1 cellular context compared by ENCODE assay signal in the genomic region with DNA sequence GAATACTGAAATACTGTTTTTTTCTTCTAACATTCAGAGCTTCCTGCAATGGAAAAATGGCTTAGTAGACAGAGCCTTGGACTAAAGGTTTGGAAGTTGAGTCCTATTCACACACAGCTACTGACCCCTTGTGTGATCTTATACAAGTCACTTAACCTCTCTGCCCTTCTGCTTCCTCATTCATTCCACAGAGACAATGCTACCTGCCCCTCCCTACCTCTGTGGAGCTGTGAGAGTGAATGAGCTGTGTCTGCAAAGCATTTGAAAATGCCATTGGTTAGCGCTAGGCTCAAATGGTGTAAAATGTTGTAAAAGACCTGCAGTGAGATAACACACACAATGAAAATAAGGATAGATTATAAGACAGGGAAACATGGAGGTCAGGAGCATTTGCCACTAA.
TF ChIP-seq lines count a peak whose summit lies in the region.

No MANE protein-coding gene starts in this region.

TF ChIP-seq in WTC11, 78 proteins besides CTCF, POLR2A, EP300 and RAD21 (continued from another document):
- TF ChIP-seq, protein P1, sequence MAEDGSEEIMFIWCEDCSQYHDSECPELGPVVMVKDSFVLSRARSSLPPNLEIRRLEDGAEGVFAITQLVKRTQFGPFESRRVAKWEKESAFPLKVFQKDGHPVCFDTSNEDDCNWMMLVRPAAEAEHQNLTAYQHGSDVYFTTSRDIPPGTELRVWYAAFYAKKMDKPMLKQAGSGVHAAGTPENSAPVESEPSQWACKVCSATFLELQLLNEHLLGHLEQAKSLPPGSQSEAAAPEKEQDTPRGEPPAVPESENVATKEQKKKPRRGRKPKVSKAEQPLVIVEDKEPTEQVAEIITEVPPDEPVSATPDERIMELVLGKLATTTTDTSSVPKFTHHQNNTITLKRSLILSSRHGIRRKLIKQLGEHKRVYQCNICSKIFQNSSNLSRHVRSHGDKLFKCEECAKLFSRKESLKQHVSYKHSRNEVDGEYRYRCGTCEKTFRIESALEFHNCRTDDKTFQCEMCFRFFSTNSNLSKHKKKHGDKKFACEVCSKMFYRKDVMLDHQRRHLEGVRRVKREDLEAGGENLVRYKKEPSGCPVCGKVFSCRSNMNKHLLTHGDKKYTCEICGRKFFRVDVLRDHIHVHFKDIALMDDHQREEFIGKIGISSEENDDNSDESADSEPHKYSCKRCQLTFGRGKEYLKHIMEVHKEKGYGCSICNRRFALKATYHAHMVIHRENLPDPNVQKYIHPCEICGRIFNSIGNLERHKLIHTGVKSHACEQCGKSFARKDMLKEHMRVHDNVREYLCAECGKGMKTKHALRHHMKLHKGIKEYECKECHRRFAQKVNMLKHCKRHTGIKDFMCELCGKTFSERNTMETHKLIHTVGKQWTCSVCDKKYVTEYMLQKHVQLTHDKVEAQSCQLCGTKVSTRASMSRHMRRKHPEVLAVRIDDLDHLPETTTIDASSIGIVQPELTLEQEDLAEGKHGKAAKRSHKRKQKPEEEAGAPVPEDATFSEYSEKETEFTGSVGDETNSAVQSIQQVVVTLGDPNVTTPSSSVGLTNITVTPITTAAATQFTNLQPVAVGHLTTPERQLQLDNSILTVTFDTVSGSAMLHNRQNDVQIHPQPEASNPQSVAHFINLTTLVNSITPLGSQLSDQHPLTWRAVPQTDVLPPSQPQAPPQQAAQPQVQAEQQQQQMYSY (CRISPR knock-in tag; IDR thresholded peaks at IDR 0.05), result no peak
- TF ChIP-seq, protein P2, sequence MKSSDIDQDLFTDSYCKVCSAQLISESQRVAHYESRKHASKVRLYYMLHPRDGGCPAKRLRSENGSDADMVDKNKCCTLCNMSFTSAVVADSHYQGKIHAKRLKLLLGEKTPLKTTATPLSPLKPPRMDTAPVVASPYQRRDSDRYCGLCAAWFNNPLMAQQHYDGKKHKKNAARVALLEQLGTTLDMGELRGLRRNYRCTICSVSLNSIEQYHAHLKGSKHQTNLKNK (CRISPR knock-in tag; IDR thresholded peaks at IDR 0.05), result no peak
- TF ChIP-seq GTF2I (CRISPR knock-in tag; conservative IDR thresholded peaks at IDR 0.05) (no peak), SMAD3 (CRISPR knock-in tag; IDR thresholded peaks at IDR 0.05; ENCODE audit: borderline replicate concordance) (no peak)
- TF ChIP-seq, protein P3, sequence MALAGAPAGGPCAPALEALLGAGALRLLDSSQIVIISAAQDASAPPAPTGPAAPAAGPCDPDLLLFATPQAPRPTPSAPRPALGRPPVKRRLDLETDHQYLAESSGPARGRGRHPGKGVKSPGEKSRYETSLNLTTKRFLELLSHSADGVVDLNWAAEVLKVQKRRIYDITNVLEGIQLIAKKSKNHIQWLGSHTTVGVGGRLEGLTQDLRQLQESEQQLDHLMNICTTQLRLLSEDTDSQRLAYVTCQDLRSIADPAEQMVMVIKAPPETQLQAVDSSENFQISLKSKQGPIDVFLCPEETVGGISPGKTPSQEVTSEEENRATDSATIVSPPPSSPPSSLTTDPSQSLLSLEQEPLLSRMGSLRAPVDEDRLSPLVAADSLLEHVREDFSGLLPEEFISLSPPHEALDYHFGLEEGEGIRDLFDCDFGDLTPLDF (CRISPR knock-in tag; IDR thresholded peaks at IDR 0.05), result no peak
